ENCODE assay signal across 9 cellular contexts in the genomic region with DNA sequence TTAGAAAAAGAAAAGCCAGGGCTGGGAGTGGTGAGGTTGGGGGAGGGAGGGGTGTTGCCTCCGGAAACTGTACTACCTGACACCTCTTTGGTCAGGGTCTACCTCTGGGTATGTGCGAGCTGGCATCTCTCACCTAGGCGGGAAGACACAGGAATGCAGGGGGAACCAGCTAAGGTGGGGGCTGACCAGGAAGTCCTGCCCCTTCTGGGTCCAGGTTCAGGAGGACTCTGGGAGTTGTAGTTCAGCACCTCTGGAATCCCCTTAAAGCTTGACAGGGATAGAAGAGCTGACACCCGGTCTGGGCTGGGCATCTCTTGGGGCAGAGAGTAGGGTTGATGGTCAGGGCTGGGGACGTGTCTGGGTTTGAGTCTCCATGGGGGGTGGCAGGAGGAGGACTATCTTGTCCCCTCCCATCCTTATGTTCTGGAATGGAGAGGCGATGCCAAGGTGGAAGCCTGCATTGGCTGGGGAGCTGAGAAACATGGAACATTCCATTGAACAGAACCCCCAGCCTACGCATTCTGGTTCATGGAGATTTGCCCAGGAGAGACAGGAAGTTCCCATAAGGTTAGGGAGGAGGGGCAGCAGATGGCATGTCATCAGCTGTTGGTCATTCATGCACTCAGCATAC. TPM values are rescaled to one million over a fixed set of nuclear protein-coding genes. Genes with fewer than 3 reads are reported as not detected.
DNase-seq lines count a peak whose midpoint lies in the region; ATAC-seq and TF ChIP-seq lines count a peak whose summit lies in the region.
"Had no signal": no experiment of that assay in that cellular context is flagged by ENCODE, and none has a peak within 500 bp of the region (broad histone marks: within the 10 kb centered on the region; RNA-seq: fewer than 3 reads in every experiment).

No MANE protein-coding gene starts in this region.

- H3K36me3 ChIP-seq in A673 (ENCODE audit: insufficient read depth, low read length, poor library complexity, severe bottlenecking) (no peaks in the 10 kb centered on the region), WERI-Rb-1 (no peaks in the 10 kb centered on the region; the same call in 1 of the 2 replicates), iPS-15b (ENCODE audit: control insufficient read depth, insufficient read depth, low read length) (no peaks in the 10 kb centered on the region), vagina (no peaks in the 10 kb centered on the region)

- no peak overlapping the region for H3K9ac ChIP-seq in iPS-15b (ENCODE audit: low read depth, low read length)

- H3K9me3 ChIP-seq in A673 (ENCODE audit: low read depth, low read length, poor library complexity, severe bottlenecking) (no peaks in the 10 kb centered on the region), WERI-Rb-1 (ENCODE audit: severe bottlenecking) (no peaks in the 10 kb centered on the region), iPS-15b (ENCODE audit: control insufficient read depth, insufficient read depth, low read length) (no peaks in the 10 kb centered on the region), vagina (no peaks in the 10 kb centered on the region)

- peak; percentile 33 for DNase-seq in A673 (ENCODE audit: low spot score)
- peak; percentile 14 for DNase-seq in H4 (ENCODE audit: low spot score)
- peak; percentile 46 for DNase-seq in WERI-Rb-1
- DNase-seq in HUDEP-2 (lab: John Stamatoyannopoulos, UW; ENCODE audit: unreplicated experiment in 76 of 76), result no peak
- DNase-seq in vagina (ENCODE audit: extremely low spot score in 2 of 2), result no peak

- H3K27me3 ChIP-seq in A673 (replicated peaks; ENCODE audit: insufficient read depth, low read depth, low read length, poor library complexity), result no peaks in the 10 kb centered on the region
- no peaks in the 10 kb centered on the region for H3K27me3 ChIP-seq in WERI-Rb-1 (ENCODE audit: insufficient read depth, low read depth, severe bottlenecking)
- no peaks in the 10 kb centered on the region for H3K27me3 ChIP-seq in iPS-15b (ENCODE audit: control insufficient read depth, insufficient read depth, low read length)
- no peaks in the 10 kb centered on the region for H3K27me3 ChIP-seq in vagina

- intact Hi-C loops in A673 (cut with micrococcal nuclease; ENCODE audit: unreplicated experiment) (no loop called here), vagina (cut with DNase I) (loop anchor here (5.0 kb wide), 1 partner anchor 97 kb away; no protein-coding TSS in a partner anchor)

- POLR2A ChIA-PET in A673 (lab: Charles Lee; ENCODE audit: low non-redundant PET), result no interaction called here

- no peak overlapping the region for H3K27ac ChIP-seq in A673 (ENCODE audit: low read depth, low read length, poor library complexity, severe bottlenecking)
- H3K27ac ChIP-seq in WERI-Rb-1, result no peak overlapping the region
- no peak overlapping the region for H3K27ac ChIP-seq in vagina

- TF ChIP-seq POLR2A in vagina (IDR thresholded peaks at IDR 0.05), result no peak

- TF ChIP-seq CTCF in A673 (conservative IDR thresholded peaks at IDR 0.05; ENCODE audit: low read depth, low read length), result no peak
- TF ChIP-seq CTCF in WERI-Rb-1 (IDR thresholded peaks at IDR 0.05; ENCODE audit: low read depth, low read length), result no peak
- TF ChIP-seq CTCF in vagina (IDR thresholded peaks at IDR 0.05), result no peak

- BruUV-seq in A673 (replicated peaks; lab: Mats Ljungman, UMichigan), result no TSS peak

- CTCF ChIA-PET in A673 (lab: Charles Lee), result interaction anchor here (0.7 to 1.1 kb wide), 2 partner anchors 10 to 98 kb away, joined by 3 read pairs; no protein-coding TSS in a partner anchor

- H3K4me3 ChIP-seq in A673 (ENCODE audit: low read depth, low read length, poor library complexity, severe bottlenecking) (no peak overlapping the region), WERI-Rb-1 (ENCODE audit: low read depth, low read length) (peak overlapping the region; percentile 33), iPS-15b (ENCODE audit: low read depth, low read length) (peak overlapping the region; percentile 10), vagina (no peak overlapping the region)

- H3K4me1 ChIP-seq in A673 (ENCODE audit: insufficient read depth, low read length, poor library complexity, severe bottlenecking) (peaks cover 11% of the 10 kb centered on the region), iPS-15b (ENCODE audit: control insufficient read depth, insufficient read depth, low read length) (peaks cover 5% of the 10 kb centered on the region), vagina (peaks cover 22% of the 10 kb centered on the region)

- ATAC-seq in HG03097 (IDR thresholded peaks at IDR 0.05; ENCODE audit: low FRiP score, unreplicated experiment) (no peak), GM21360 (IDR thresholded peaks at IDR 0.05; ENCODE audit: unreplicated experiment) (no peak)

RNA-seq across cellular contexts. Expression of gene KIAA1671, which starts 2.1 kb away (rescaled TPM):
- total RNA-seq in A673 (2021) (12.8 and 15.0 TPM in 2 replicates), vagina (54.0 TPM)
- total RNA-seq in H4 (2014; rRNA removed; shearing (Covaris generic)), result 1.7 and 3.2 TPM in 2 replicates

RNA-seq across cellular contexts. Expression of gene LHFPL7, which starts 3.9 kb away (rescaled TPM):
- total RNA-seq in A673 (2021), result not detected in 2 replicates
- total RNA-seq in H4 (2014; rRNA removed; shearing (Covaris generic)), result not detected in 2 replicates
- total RNA-seq in vagina, result not detected
- total RNA-seq: LHCN-M2 had no signal

Comparison
In these comparisons a context has a peak if more than half of its experiments do, and no peak if none do; other contexts are left out.
1. DNase-seq: peak in A673 (single experiment), H4 (single experiment) and WERI-Rb-1 (single experiment); none in HUDEP-2 (0 of 76) and vagina (0 of 2).
2. H3K4me3 ChIP-seq: peak in WERI-Rb-1 (single experiment) and iPS-15b (single experiment); none in A673 (single experiment) and vagina (0 of 2).